8 cellular contexts compared by ENCODE assay signal in genomic region chr19:13366529-13367143, GRCh38.
DNase-seq lines count a peak whose midpoint lies in the region; ATAC-seq and TF ChIP-seq lines count a peak whose summit lies in the region.

No MANE protein-coding gene starts in this region.

- H3K27me3 ChIP-seq in RWPE2 (ENCODE audit: insufficient read depth, poor library complexity, severe bottlenecking): peaks cover 4% of the 10 kb centered on the region
- no peaks in the 10 kb centered on the region for H3K27me3 ChIP-seq in foreskin keratinocyte

- no peak overlapping the region for H3K4me3 ChIP-seq in AG10803 (ENCODE audit: low read length)
- H3K4me3 ChIP-seq in RWPE2 (ENCODE audit: severe bottlenecking): no peak overlapping the region

- no peaks in the 10 kb centered on the region for H3K36me3 ChIP-seq in RWPE2 (ENCODE audit: low read depth)

- peak; percentile 40; the same call in 2 of the 3 replicates for ATAC-seq in RWPE2 (ENCODE audit: low read depth)
- no peak for ATAC-seq in foreskin keratinocyte
- ATAC-seq in HG03354 (IDR thresholded peaks at IDR 0.05; ENCODE audit: poor library complexity, severe bottlenecking, unreplicated experiment): no peak
- ATAC-seq in stimulated activated naive CD8-positive, alpha-beta T cell treated with anti-CD3 and anti-CD28 coated beads, Interleukin-15, Interleukin-2, amounts not matched to agents 100 U/mL and 50 U/mL, for 24 hours: no peak

- DNase-seq in AG10803 (ENCODE audit: low read depth): peak; percentile 25
- peak; percentile 52 for DNase-seq in HCEC 1CT
- no peak for DNase-seq in RWPE2 (ENCODE audit: low spot score)
- DNase-seq in foreskin keratinocyte: peak in 1 of 2 donors; percentile 6
- no peak for DNase-seq in middle frontal gyrus (ENCODE audit: extremely low spot score, low spot score)
- DNase-seq in activated gamma-delta T cell treated with Interleukin-2 at 50 U/mL for 16 hours: no peak
- no peak for DNase-seq in stimulated activated naive CD8-positive, alpha-beta T cell treated with anti-CD3 and anti-CD28 coated beads, Interleukin-15, Interleukin-2, amounts not matched to agents 100 U/mL and 50 U/mL, for 24 hours

- TF ChIP-seq CTCF in AG10803 (conservative IDR thresholded peaks at IDR 0.05; ENCODE audit: low read length): peak; percentile 59
- TF ChIP-seq CTCF in RWPE2 (IDR thresholded peaks at IDR 0.05; ENCODE audit: poor library complexity, severe bottlenecking): peak; percentile 72
- TF ChIP-seq CTCF in foreskin keratinocyte (conservative IDR thresholded peaks at IDR 0.05): peak; percentile 70

- H3K27ac ChIP-seq in RWPE2 (ENCODE audit: poor library complexity, severe bottlenecking): no peak overlapping the region
- no peak overlapping the region for H3K27ac ChIP-seq in foreskin keratinocyte

- no peaks in the 10 kb centered on the region for H3K9me3 ChIP-seq in RWPE2 (ENCODE audit: severe bottlenecking)

- no peaks in the 10 kb centered on the region for H3K4me1 ChIP-seq in RWPE2 (ENCODE audit: insufficient read depth, poor library complexity, severe bottlenecking)
- no peaks in the 10 kb centered on the region for H3K4me1 ChIP-seq in foreskin keratinocyte

Comparison
In these comparisons a context has a peak if more than half of its experiments do, and no peak if none do; other contexts are left out.
1. DNase-seq: peak in AG10803 (single experiment) and HCEC 1CT (single experiment); none in RWPE2 (single experiment), middle frontal gyrus (single experiment), activated gamma-delta T cell treated with Interleukin-2 at 50 U/mL for 16 hours (single experiment) and stimulated activated naive CD8-positive, alpha-beta T cell treated with anti-CD3 and anti-CD28 coated beads, Interleukin-15, Interleukin-2, amounts not matched to agents 100 U/mL and 50 U/mL, for 24 hours (single experiment).
2. Peak in every context shown above with its lines, with median percentiles within 50 percentile points of each other: CTCF ChIP-seq.